In genomic region chr6:122248001-122248669, GRCh38 we compare ENCODE assay signal across 20 cellular contexts.
DNase-seq lines count a peak whose midpoint lies in the region; ATAC-seq, FAIRE-seq and TF ChIP-seq lines count a peak whose summit lies in the region.
"Had no signal": no experiment of that assay in that cellular context is flagged by ENCODE, and none has a peak within 500 bp of the region (broad histone marks: within the 10 kb centered on the region; RNA-seq: fewer than 3 reads in every experiment).

No MANE protein-coding gene starts in this region.

- TF ChIP-seq CTCF in kidney (IDR thresholded peaks at IDR 0.05; ENCODE audit: borderline replicate concordance, extremely low read depth, insufficient read depth) (no peak), upper lobe of right lung (IDR thresholded peaks at IDR 0.05) (no peak), endothelial cell (IDR thresholded peaks at IDR 0.05; ENCODE audit: unreplicated experiment) (no peak)

- DNase-seq in kidney (peak; percentile 63), sciatic nerve (ENCODE audit: low spot score) (no peak), upper lobe of right lung (no peak), NCI-H1694 treated with DMSO at 0.1 percent for 48 hours (lab: John Stamatoyannopoulos, UW) (no peak), endothelial cell (ENCODE audit: low spot score) (no peak)
- DNase-seq in activated naive CD4-positive, alpha-beta T cell treated with anti-CD3 and anti-CD28 coated beads, Interleukin-2, amount 50 U/mL, for 16 hours: no peak
- DNase-seq in NK-92 treated with Interleukin-12 subunit alpha and Interleukin-12 subunit beta, amount 100 ng/mL, for 24 hours (lab: John Stamatoyannopoulos, UW): no peak
- DNase-seq: C1 segment of cervical spinal cord; Caco-2; CD4-positive, CD25-positive, alpha-beta regulatory T cell; DMS153; DND-41 had no signal

- no peak overlapping the region for H3K4me3 Mint-ChIP-seq in stimulated activated memory B cell treated with anti-CD40 and anti-IgM and Interleukin-4, amounts not matched to agents 10 μg/mL and 1 μg/mL and 100 μg/mL, for 72 hours
- no peak overlapping the region for H3K4me3 Mint-ChIP-seq in endothelial cell (ENCODE audit: unreplicated experiment)
- H3K4me3 Mint-ChIP-seq: CD4-positive, CD25-positive, alpha-beta regulatory T cell; CD8-positive, alpha-beta T cell; GM23338; H9 had no signal

- H3K9me3 ChIP-seq in kidney (ENCODE audit: control insufficient read depth in 1 of 2, low read length in 2 of 2): peaks cover 0 to 7% of the 10 kb centered on the region in 2 donors
- H3K9me3 ChIP-seq in upper lobe of right lung: no peaks in the 10 kb centered on the region
- H3K9me3 ChIP-seq: Caco-2 had no signal

- H3K27ac ChIP-seq in kidney (ENCODE audit: low read depth in 2 of 2, low read length in 2 of 2) (no peak overlapping the region), upper lobe of right lung (no peak overlapping the region)

- H3K4me1 Mint-ChIP-seq in stimulated activated memory B cell treated with anti-CD40 and anti-IgM and Interleukin-4, amounts not matched to agents 10 μg/mL and 1 μg/mL and 100 μg/mL, for 72 hours: no peaks in the 10 kb centered on the region
- no peaks in the 10 kb centered on the region for H3K4me1 Mint-ChIP-seq in endothelial cell (ENCODE audit: unreplicated experiment)
- H3K4me1 Mint-ChIP-seq: CD4-positive, CD25-positive, alpha-beta regulatory T cell; GM23338; H9 had no signal

- no peaks in the 10 kb centered on the region for H3K36me3 ChIP-seq in kidney (ENCODE audit: control insufficient read depth in 1 of 2, insufficient read depth in 2 of 2, low read length in 2 of 2)
- no peaks in the 10 kb centered on the region for H3K36me3 ChIP-seq in upper lobe of right lung

- intact Hi-C loops in kidney (cut with DNase I): no loop called here
- intact Hi-C loops in sciatic nerve (cut with DNase I): no loop called here
- intact Hi-C loops in upper lobe of right lung (cut with DNase I): no loop called here

- no peak for FAIRE-seq in kidney (lab: Jason Lieb, UNC)
- FAIRE-seq: G401.6, GM12878, GM19239 had no signal

- H3K9me3 Mint-ChIP-seq in stimulated activated memory B cell treated with anti-CD40 and anti-IgM and Interleukin-4, amounts not matched to agents 10 μg/mL and 1 μg/mL and 100 μg/mL, for 72 hours: peaks cover 15% of the 10 kb centered on the region
- peaks cover 4% of the 10 kb centered on the region for H3K9me3 Mint-ChIP-seq in endothelial cell (ENCODE audit: unreplicated experiment)

- H3K4me1 ChIP-seq in kidney (ENCODE audit: control insufficient read depth in 1 of 2, insufficient read depth in 1 of 2, low read depth in 1 of 2, low read length in 2 of 2): no peaks in the 10 kb centered on the region
- no peaks in the 10 kb centered on the region for H3K4me1 ChIP-seq in upper lobe of right lung
- H3K4me1 ChIP-seq: Caco-2 had no signal

- no peaks in the 10 kb centered on the region for H3K27me3 ChIP-seq in upper lobe of right lung

- H3K27ac Mint-ChIP-seq in stimulated activated memory B cell treated with anti-CD40 and anti-IgM and Interleukin-4, amounts not matched to agents 10 μg/mL and 1 μg/mL and 100 μg/mL, for 72 hours: no peak overlapping the region
- no peak overlapping the region for H3K27ac Mint-ChIP-seq in endothelial cell (ENCODE audit: unreplicated experiment)
- H3K27ac Mint-ChIP-seq: CD4-positive, CD25-positive, alpha-beta regulatory T cell; CD8-positive, alpha-beta T cell; GM23338 had no signal

- H3K4me3 ChIP-seq in kidney (ENCODE audit: low read length in 2 of 2): no peak overlapping the region
- no peak overlapping the region for H3K4me3 ChIP-seq in upper lobe of right lung
- H3K4me3 ChIP-seq: GM12878, GM23338 had no signal

- peaks cover 5% of the 10 kb centered on the region for H3K36me3 Mint-ChIP-seq in stimulated activated memory B cell treated with anti-CD40 and anti-IgM and Interleukin-4, amounts not matched to agents 10 μg/mL and 1 μg/mL and 100 μg/mL, for 72 hours
- H3K36me3 Mint-ChIP-seq in endothelial cell (ENCODE audit: low read depth, unreplicated experiment): peaks cover 2% of the 10 kb centered on the region
- H3K36me3 Mint-ChIP-seq: CD4-positive, CD25-positive, alpha-beta regulatory T cell; CD8-positive, alpha-beta T cell had no signal

- no peak overlapping the region for H3K9ac ChIP-seq in kidney (ENCODE audit: low read length in 2 of 2)

- ATAC-seq in sciatic nerve (peak; percentile 36), upper lobe of right lung (peak; percentile 30)
- ATAC-seq in stimulated activated memory B cell treated with anti-CD40 and anti-IgM and Interleukin-4, amounts not matched to agents 10 μg/mL and 1 μg/mL and 100 μg/mL, for 72 hours: peak; percentile 36
- ATAC-seq: CD8-positive, alpha-beta T cell; GM12878; GM23338; HCT116 had no signal

- H3K27me3 Mint-ChIP-seq in stimulated activated memory B cell treated with anti-CD40 and anti-IgM and Interleukin-4, amounts not matched to agents 10 μg/mL and 1 μg/mL and 100 μg/mL, for 72 hours: no peaks in the 10 kb centered on the region
- no peaks in the 10 kb centered on the region for H3K27me3 Mint-ChIP-seq in endothelial cell (ENCODE audit: unreplicated experiment)
- H3K27me3 Mint-ChIP-seq: CD4-positive, CD25-positive, alpha-beta regulatory T cell had no signal
